In the genomic region with DNA sequence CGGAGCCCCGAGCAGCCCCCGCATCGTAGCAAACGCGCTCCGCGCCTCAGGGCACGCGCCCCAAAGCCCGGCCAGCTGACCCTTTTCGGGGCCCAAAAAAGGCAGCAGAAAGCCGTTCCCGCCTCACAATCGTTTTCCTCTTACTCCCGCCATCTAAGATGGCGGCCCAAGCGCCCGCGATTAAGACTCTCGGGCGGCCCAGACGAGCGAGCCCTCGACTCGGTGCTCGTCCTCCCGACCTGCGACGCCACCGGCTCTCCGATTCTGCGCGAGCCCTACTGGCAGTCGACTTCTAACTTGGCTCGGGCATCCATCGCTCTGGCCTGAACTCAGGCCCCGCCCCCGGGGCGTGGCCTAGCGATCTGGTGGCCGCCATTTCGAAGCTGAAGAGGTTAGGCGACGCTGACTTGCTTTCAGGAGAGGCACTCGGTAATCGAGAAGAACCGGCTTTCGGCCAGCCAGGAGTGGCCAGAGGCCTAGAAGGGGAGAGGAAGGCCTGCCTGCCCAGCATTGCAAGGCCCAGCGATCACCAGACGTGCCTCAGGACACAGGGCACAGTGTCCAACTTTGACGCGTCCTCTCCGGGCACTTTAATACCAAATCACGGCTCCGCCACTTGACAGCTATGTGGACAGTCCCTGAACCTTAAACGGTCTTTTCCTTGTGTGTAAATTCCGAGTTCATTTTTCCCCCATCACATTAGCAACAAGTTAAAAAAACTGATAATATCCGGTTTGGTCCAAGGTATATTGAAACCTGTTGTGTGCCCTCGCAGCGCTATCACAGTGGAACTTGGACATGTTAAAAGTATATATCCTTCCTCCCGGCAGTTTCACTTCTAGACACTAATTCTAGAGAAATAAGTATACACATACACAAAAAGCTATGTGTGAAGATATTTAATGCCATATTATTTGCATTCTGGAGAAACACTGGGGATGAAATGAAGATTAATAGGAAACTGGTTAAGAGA, we compare ENCODE assay signal across 1 cellular context.
TF ChIP-seq lines count a peak whose summit lies in the region.

Gene RAF1, minus strand, starts transcription at position 182 of the 973 bp plus-strand sequence. CDS start 45,396 bp downstream, outside the sequence.

TF ChIP-seq in K562, 482 proteins besides CTCF, POLR2A, EP300 and RAD21 (continued from another document and continues in another):
- TF ChIP-seq PML (IDR thresholded peaks at IDR 0.05; ENCODE audit: low read length) (peak; percentile 90), CBX3 (IDR thresholded peaks at IDR 0.05; ENCODE audit: borderline replicate concordance in 1 of 2, low read length in 2 of 2) (peak in 1 of 2 experiments; percentile 86; a peak in 2 of 3 replicates), TRIM28 (IDR thresholded peaks at IDR 0.05) (0 out of 2 replicates have a peak, but pooled peaks have one; percentile 49), HDAC1 (IDR thresholded peaks at IDR 0.05) (peak in 1 of 2 experiments; percentile 42; a peak in 1 of 4 replicates), GABPB1 (CRISPR knock-in tag; IDR thresholded peaks at IDR 0.05) (peak; percentile 76), CAMTA2 (CRISPR knock-in tag; conservative IDR thresholded peaks at IDR 0.05) (0 out of 2 replicates have a peak, but pooled peaks have one; percentile 13), ETV6 (IDR thresholded peaks at IDR 0.05; ENCODE audit: borderline replicate concordance in 1 of 2, low read depth in 2 of 2, low read length in 1 of 2) (no peak), ETV6 (CRISPR knock-in tag; IDR thresholded peaks at IDR 0.05; ENCODE audit: borderline replicate concordance) (0 out of 2 replicates have a peak, but pooled peaks have one; percentile 42), CBX1 (IDR thresholded peaks at IDR 0.05; ENCODE audit: low read depth) (peak; percentile 10; the same call in 1 of the 2 replicates), ZBTB9 (CRISPR knock-in tag; IDR thresholded peaks at IDR 0.05) (no peak), ZNF24 (IDR thresholded peaks at IDR 0.05) (peak; percentile 17; the same call in 1 of the 2 replicates), CCNT2 (IDR thresholded peaks at IDR 0.05; ENCODE audit: borderline replicate concordance, extremely low read depth, insufficient read length, low read depth, low read length) (peak; percentile 80), ZNF280B (CRISPR knock-in tag; IDR thresholded peaks at IDR 0.05) (no peak), NFRKB (IDR thresholded peaks at IDR 0.05; ENCODE audit: low read depth) (peak; percentile 99), STAT5B (CRISPR knock-in tag; IDR thresholded peaks at IDR 0.05) (no peak), CGGBP1 (CRISPR knock-in tag; IDR thresholded peaks at IDR 0.05) (0 out of 2 replicates have a peak, but pooled peaks have one; percentile 78), MYC (IDR thresholded peaks at IDR 0.05; ENCODE audit: low read depth, low read length) (peak; percentile 86), MYC (CRISPR knock-in tag; IDR thresholded peaks at IDR 0.05; ENCODE audit: borderline replicate concordance, low read depth) (peak; percentile 91; the same call in 1 of the 2 replicates), OTX1 (CRISPR knock-in tag; IDR thresholded peaks at IDR 0.05) (0 out of 2 replicates have a peak, but pooled peaks have one; percentile 70), ZNF592 (IDR thresholded peaks at IDR 0.05) (0 out of 2 replicates have a peak, but pooled peaks have one; percentile 14), SMAD3 (CRISPR knock-in tag; conservative IDR thresholded peaks at IDR 0.05) (peak; percentile 74; the same call in 1 of the 2 replicates), POU5F1 (IDR thresholded peaks at IDR 0.05; ENCODE audit: borderline replicate concordance, low read depth, low read length, partially characterized antibody) (peak; percentile 10), ARNT (IDR thresholded peaks at IDR 0.05) (peak in 1 of 2 experiments; percentile 53; a peak in 1 of 4 replicates), RBFOX2 (IDR thresholded peaks at IDR 0.05; ENCODE audit: low read depth, low read length) (peak; percentile 99), NFIC (IDR thresholded peaks at IDR 0.05) (peak; percentile 23), TCF7 (IDR thresholded peaks at IDR 0.05; ENCODE audit: borderline replicate concordance) (no peak)
- TF ChIP-seq, protein P1, sequence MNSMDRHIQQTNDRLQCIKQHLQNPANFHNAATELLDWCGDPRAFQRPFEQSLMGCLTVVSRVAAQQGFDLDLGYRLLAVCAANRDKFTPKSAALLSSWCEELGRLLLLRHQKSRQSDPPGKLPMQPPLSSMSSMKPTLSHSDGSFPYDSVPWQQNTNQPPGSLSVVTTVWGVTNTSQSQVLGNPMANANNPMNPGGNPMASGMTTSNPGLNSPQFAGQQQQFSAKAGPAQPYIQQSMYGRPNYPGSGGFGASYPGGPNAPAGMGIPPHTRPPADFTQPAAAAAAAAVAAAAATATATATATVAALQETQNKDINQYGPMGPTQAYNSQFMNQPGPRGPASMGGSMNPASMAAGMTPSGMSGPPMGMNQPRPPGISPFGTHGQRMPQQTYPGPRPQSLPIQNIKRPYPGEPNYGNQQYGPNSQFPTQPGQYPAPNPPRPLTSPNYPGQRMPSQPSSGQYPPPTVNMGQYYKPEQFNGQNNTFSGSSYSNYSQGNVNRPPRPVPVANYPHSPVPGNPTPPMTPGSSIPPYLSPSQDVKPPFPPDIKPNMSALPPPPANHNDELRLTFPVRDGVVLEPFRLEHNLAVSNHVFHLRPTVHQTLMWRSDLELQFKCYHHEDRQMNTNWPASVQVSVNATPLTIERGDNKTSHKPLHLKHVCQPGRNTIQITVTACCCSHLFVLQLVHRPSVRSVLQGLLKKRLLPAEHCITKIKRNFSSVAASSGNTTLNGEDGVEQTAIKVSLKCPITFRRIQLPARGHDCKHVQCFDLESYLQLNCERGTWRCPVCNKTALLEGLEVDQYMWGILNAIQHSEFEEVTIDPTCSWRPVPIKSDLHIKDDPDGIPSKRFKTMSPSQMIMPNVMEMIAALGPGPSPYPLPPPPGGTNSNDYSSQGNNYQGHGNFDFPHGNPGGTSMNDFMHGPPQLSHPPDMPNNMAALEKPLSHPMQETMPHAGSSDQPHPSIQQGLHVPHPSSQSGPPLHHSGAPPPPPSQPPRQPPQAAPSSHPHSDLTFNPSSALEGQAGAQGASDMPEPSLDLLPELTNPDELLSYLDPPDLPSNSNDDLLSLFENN (IDR thresholded peaks at IDR 0.05; ENCODE audit: low read depth in 2 of 2, low read length in 2 of 2) = peak; percentile 48 to 99; a peak in 2 of 4 replicates
- TF ChIP-seq, protein P2, sequence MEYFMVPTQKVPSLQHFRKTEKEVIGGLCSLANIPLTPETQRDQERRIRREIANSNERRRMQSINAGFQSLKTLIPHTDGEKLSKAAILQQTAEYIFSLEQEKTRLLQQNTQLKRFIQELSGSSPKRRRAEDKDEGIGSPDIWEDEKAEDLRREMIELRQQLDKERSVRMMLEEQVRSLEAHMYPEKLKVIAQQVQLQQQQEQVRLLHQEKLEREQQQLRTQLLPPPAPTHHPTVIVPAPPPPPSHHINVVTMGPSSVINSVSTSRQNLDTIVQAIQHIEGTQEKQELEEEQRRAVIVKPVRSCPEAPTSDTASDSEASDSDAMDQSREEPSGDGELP (CRISPR knock-in tag; IDR thresholded peaks at IDR 0.05; ENCODE audit: borderline replicate concordance) = peak; percentile 91
- TF ChIP-seq, protein P3, sequence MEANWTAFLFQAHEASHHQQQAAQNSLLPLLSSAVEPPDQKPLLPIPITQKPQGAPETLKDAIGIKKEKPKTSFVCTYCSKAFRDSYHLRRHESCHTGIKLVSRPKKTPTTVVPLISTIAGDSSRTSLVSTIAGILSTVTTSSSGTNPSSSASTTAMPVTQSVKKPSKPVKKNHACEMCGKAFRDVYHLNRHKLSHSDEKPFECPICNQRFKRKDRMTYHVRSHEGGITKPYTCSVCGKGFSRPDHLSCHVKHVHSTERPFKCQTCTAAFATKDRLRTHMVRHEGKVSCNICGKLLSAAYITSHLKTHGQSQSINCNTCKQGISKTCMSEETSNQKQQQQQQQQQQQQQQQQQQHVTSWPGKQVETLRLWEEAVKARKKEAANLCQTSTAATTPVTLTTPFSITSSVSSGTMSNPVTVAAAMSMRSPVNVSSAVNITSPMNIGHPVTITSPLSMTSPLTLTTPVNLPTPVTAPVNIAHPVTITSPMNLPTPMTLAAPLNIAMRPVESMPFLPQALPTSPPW (CRISPR knock-in tag; IDR thresholded peaks at IDR 0.05) = peak; percentile 51
- TF ChIP-seq, protein P4, sequence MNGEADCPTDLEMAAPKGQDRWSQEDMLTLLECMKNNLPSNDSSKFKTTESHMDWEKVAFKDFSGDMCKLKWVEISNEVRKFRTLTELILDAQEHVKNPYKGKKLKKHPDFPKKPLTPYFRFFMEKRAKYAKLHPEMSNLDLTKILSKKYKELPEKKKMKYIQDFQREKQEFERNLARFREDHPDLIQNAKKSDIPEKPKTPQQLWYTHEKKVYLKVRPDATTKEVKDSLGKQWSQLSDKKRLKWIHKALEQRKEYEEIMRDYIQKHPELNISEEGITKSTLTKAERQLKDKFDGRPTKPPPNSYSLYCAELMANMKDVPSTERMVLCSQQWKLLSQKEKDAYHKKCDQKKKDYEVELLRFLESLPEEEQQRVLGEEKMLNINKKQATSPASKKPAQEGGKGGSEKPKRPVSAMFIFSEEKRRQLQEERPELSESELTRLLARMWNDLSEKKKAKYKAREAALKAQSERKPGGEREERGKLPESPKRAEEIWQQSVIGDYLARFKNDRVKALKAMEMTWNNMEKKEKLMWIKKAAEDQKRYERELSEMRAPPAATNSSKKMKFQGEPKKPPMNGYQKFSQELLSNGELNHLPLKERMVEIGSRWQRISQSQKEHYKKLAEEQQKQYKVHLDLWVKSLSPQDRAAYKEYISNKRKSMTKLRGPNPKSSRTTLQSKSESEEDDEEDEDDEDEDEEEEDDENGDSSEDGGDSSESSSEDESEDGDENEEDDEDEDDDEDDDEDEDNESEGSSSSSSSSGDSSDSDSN (IDR thresholded peaks at IDR 0.05; ENCODE audit: borderline replicate concordance in 1 of 2, low read depth in 2 of 2, low read length in 2 of 2) = peak in 1 of 2 experiments; percentile 25; a peak in 1 of 4 replicates
